In the genomic region with DNA sequence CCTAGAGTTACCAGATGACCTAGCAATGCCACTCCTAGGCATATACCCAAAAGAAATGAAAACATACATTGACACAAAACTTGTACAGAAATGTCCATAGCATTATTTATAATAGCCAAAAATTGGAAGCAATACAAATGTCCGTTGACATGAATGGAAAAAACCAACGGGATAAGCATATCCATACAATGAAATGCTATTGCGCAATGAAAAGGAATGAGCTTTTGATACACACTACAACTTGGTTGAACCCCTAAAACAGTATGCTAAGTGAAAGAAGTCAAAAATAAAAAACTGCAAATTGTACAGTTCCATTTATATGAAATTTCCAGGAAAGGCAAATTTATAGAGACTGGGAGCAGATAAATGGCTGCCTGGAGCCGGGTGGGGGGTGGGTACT, we compare ENCODE assay signal across 33 cellular contexts.
"Had no signal": no experiment of that assay in that cellular context is flagged by ENCODE, and none has a peak within 500 bp of the region (broad histone marks: within the 10 kb centered on the region; RNA-seq: fewer than 3 reads in every experiment).

No MANE protein-coding gene starts in this region.

- FAIRE-seq: bronchial epithelial cell, TTC549 had no signal

- ATAC-seq: activated CD8-positive, alpha-beta T cell treated with anti-CD3 and anti-CD28 coated beads for 36 hours; activated naive CD4-positive, alpha-beta T cell treated with anti-CD3 and anti-CD28 coated beads, Interleukin-2, amount 50 U/mL, for 72 hours; activated T-cell treated with anti-CD3 and anti-CD28 coated beads, Interleukin-2, amount 50 U/mL, for 4 hours; activated T-cell treated with anti-CD3 and anti-CD28 coated beads, Interleukin-2, amount 50 U/mL, for 72 hours; activated T-helper 17 cell treated with anti-CD3 and anti-CD28 coated beads, Interleukin-2, amount 50 U/mL, for 72 hours had no signal

- H3K27me3 ChIP-seq: adrenal gland, ascending aorta, cardiac muscle cell, colonic mucosa had no signal

- H3K36me3 ChIP-seq: adrenal gland, ascending aorta, cardiac muscle cell, colonic mucosa had no signal

- DNase-seq: activated B cell treated with CpG ODN at 0.5 μM for 24 hours; activated CD4-positive, alpha-beta memory T cell treated with anti-CD3 and anti-CD28 coated beads for 36 hours; activated CD4-positive, alpha-beta T cell treated with anti-CD3 and anti-CD28 coated beads for 4 hours; activated CD4-positive, alpha-beta T cell treated with anti-CD3 and anti-CD28 coated beads, Interleukin-2, amount 10 ng/mL, durations not matched to agents 24 days and 14 days; activated CD4-positive, alpha-beta T cell treated with anti-CD3 and anti-CD28 coated beads, Interleukin-2, amount 50 U/mL, for 1 hour; activated CD4-positive, alpha-beta T cell treated with anti-CD3 and anti-CD28 coated beads, Interleukin-2, amount 50 U/mL, for 4 hours; activated CD4-positive, CD25-positive, alpha-beta regulatory T cell treated with anti-CD3 and anti-CD28 coated beads, Interleukin-2, amount 50 U/mL, for 72 hours; activated CD8-positive, alpha-beta memory T cell treated with anti-CD3 and anti-CD28 coated beads, Interleukin-2, amount 50 U/mL, for 4 hours; activated CD8-positive, alpha-beta T cell treated with anti-CD3 and anti-CD28 coated beads for 36 hours; activated effector memory CD4-positive, alpha-beta T cell treated with anti-CD3 and anti-CD28 coated beads, Interleukin-2, amount 50 U/mL, for 16 hours; activated gamma-delta T cell treated with Interleukin-2 at 50 U/mL for 16 hours; activated naive CD4-positive, alpha-beta T cell; activated naive CD4-positive, alpha-beta T cell treated with anti-CD3 and anti-CD28 coated beads for 36 hours; activated naive CD4-positive, alpha-beta T cell treated with anti-CD3 and anti-CD28 coated beads, Interleukin-2, amount 50 U/mL, for 16 hours; activated naive CD8-positive, alpha-beta T cell treated with anti-CD3 and anti-CD28 coated beads for 36 hours; activated T-cell treated with anti-CD3 and anti-CD28 coated beads for 4 hours; activated T-cell treated with anti-CD3 and anti-CD28 coated beads, Interleukin-2, amount 50 U/mL, for 1 hour; activated T-cell treated with anti-CD3 and anti-CD28 coated beads, Interleukin-2, amount 50 U/mL, for 4 hours; activated T-cell treated with anti-CD3 and anti-CD28 coated beads, Interleukin-2, amount 50 U/mL, for 72 hours; adrenal gland; amniotic stem cell; anterior cingulate cortex; caudate nucleus; cerebellar nuclear complex; colonic mucosa; T-helper 9 cell had no signal

- H3K27ac ChIP-seq: adrenal gland, ascending aorta, cardiac muscle cell, colonic mucosa, VCaP had no signal

- H3K9me3 ChIP-seq: adrenal gland, ascending aorta, colonic mucosa had no signal

- H3K4me3 ChIP-seq: adrenal gland, ascending aorta, cardiac muscle cell, colonic mucosa had no signal

- H3K4me1 ChIP-seq: adrenal gland, ascending aorta, colonic mucosa had no signal
